In the genomic region with DNA sequence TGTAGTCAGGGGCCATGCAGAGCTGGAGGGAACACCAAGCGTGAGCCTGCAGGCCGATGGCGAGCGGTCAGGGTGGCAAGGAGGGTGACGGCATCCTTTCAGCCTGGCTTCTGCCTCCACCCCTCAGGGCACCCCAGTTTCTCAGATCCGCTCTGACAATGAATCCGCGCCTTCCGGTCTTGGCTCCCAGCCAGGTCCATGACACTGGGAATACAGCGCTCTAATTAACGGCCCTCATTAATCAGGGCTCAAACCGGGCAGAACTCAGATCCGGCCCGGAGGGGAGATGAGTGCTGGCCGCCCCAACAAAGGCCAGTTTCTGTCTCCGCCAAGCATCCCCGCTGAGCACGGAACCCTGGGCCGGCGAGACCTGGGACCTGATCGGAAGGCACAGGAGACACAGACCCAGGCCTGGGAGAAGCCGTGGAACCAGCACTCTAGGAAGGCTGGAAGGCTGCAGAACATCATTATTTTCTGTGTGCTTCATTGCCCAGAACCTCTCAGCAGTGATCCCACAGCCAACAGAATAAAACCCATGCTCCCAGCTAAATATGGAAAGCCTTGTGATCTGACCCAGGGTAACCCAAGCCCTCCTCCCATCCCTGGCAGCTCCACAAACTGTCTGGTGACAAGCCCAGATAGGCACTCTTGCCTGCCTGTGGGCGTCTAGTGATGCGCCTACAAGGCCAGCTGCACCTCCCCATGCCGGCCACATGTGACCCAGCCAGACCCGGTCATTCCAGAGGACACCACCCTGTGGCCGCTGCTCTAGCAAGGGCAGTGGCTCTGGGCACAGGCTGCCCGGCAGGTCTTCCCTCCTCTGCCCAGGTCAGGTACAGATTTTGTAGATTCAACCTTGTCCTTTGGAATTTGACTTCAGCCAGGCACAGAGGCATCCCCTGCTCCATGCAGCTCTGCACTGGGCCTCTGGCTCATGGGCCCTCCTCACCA, we compare ENCODE assay signal across 2 cellular contexts.
TF ChIP-seq lines count a peak whose summit lies in the region.

No MANE protein-coding gene starts in this region.

TF ChIP-seq in H1, 55 proteins besides CTCF, POLR2A, EP300 and RAD21:
- TF ChIP-seq MAX (IDR thresholded peaks at IDR 0.05) (no peak), CREB1 (IDR thresholded peaks at IDR 0.05) (no peak), ZNF274 (IDR thresholded peaks at IDR 0.05; ENCODE audit: borderline replicate concordance, extremely low read depth, low read length) (no peak), SIN3A (conservative IDR thresholded peaks at IDR 0.05 in 1 of 2, IDR thresholded peaks at IDR 0.05 in 1 of 2; ENCODE audit: low read depth in 1 of 2, low read length in 2 of 2) (no peak), JUND (IDR thresholded peaks at IDR 0.05; ENCODE audit: low read length) (no peak), KDM4A (IDR thresholded peaks at IDR 0.05; ENCODE audit: low read depth, low read length, severe bottlenecking) (no peak), CHD2 (IDR thresholded peaks at IDR 0.05; ENCODE audit: low read length) (no peak), SP1 (IDR thresholded peaks at IDR 0.05; ENCODE audit: low read depth, low read length) (no peak), BACH1 (IDR thresholded peaks at IDR 0.05; ENCODE audit: low read length) (no peak), POLR2AphosphoS5 (IDR thresholded peaks at IDR 0.05; ENCODE audit: low read depth, low read length) (no peak), CHD1 (IDR thresholded peaks at IDR 0.05; ENCODE audit: low read depth, low read length) (no peak), NANOG (IDR thresholded peaks at IDR 0.05; ENCODE audit: insufficient read depth, low read depth, low read length, poor library complexity, severe bottlenecking) (no peak), TEAD4 (IDR thresholded peaks at IDR 0.05; ENCODE audit: low read depth, low read length) (no peak)
- TF ChIP-seq, protein P1, sequence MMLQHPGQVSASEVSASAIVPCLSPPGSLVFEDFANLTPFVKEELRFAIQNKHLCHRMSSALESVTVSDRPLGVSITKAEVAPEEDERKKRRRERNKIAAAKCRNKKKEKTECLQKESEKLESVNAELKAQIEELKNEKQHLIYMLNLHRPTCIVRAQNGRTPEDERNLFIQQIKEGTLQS (IDR thresholded peaks at IDR 0.05; ENCODE audit: insufficient read depth, low read depth, low read length) = no peak

TF ChIP-seq in HepG2, 621 proteins besides CTCF, POLR2A, EP300 and RAD21:
- TF ChIP-seq ZNF441 (CRISPR knock-in tag; IDR thresholded peaks at IDR 0.05; ENCODE audit: borderline replicate concordance) (no peak), PHB2 (IDR thresholded peaks at IDR 0.05; ENCODE audit: partially characterized antibody) (no peak), NR2F1 (CRISPR knock-in tag; IDR thresholded peaks at IDR 0.05) (no peak), ZNF646 (CRISPR knock-in tag; IDR thresholded peaks at IDR 0.05) (no peak), NR2F6 (IDR thresholded peaks at IDR 0.05) (no peak), NR2F6 (CRISPR knock-in tag; IDR thresholded peaks at IDR 0.05) (no peak), ZNF891 (CRISPR knock-in tag; IDR thresholded peaks at IDR 0.05) (no peak), MYC (CRISPR knock-in tag; IDR thresholded peaks at IDR 0.05; ENCODE audit: borderline replicate concordance) (0 out of 2 replicates have a peak, but pooled peaks have one; percentile 15)
